ENCODE assay signal across 27 cellular contexts in genomic region chrX:82362550-82362949, GRCh38.
"Had no signal": no experiment of that assay in that cellular context is flagged by ENCODE, and none has a peak within 500 bp of the region (broad histone marks: within the 10 kb centered on the region; RNA-seq: fewer than 3 reads in every experiment).

No MANE protein-coding gene starts in this region.

- H3K36me3 ChIP-seq: adrenal gland, esophagus muscularis mucosa, heart left ventricle, lower lobe of right lung, neural progenitor cell, right atrium auricular region, stomach, transverse colon had no signal

- H3K4me2 ChIP-seq: neural progenitor cell had no signal

- H3K4me1 ChIP-seq: adrenal gland, body of pancreas, esophagus muscularis mucosa, foreskin keratinocyte, heart left ventricle, lower lobe of right lung, neural progenitor cell, right atrium auricular region, stomach, transverse colon had no signal

- H3K27ac ChIP-seq: adrenal gland, body of pancreas, esophagus muscularis mucosa, foreskin keratinocyte, heart left ventricle, lower lobe of right lung, neural progenitor cell, right atrium auricular region, stomach, transverse colon had no signal

- FAIRE-seq: colon, urothelium cell line had no signal

- H3K9me3 ChIP-seq: adrenal gland, body of pancreas, esophagus muscularis mucosa, heart left ventricle, lower lobe of right lung, right atrium auricular region, stomach, transverse colon had no signal

- ATAC-seq: body of pancreas; foreskin keratinocyte; heart left ventricle; lower lobe of right lung; natural killer cell; stimulated activated naive B cell treated with anti-CD40 and anti-IgM and Interleukin-4, amounts not matched to agents 10 μg/mL and 1 μg/mL and 100 μg/mL, for 72 hours had no signal

- DNase-seq: activated CD4-positive, alpha-beta T cell treated with anti-CD3 and anti-CD28 coated beads for 4 hours; activated CD4-positive, alpha-beta T cell treated with anti-CD3 and anti-CD28 coated beads, Interleukin-2, amount 50 U/mL, for 4 hours; activated effector memory CD4-positive, alpha-beta T cell treated with anti-CD3 and anti-CD28 coated beads, Interleukin-2, amount 50 U/mL, for 16 hours; activated naive CD4-positive, alpha-beta T cell treated with anti-CD3 and anti-CD28 coated beads for 36 hours; activated naive CD8-positive, alpha-beta T cell treated with anti-CD3 and anti-CD28 coated beads for 36 hours; activated T-cell treated with anti-CD3 and anti-CD28 coated beads for 4 hours; aorta; dermis blood vessel endothelial cell; effector CD4-positive, alpha-beta T cell; foreskin keratinocyte; heart left ventricle; lower lobe of right lung; mesenchymal stem cell; natural killer cell; occipital lobe; stimulated activated CD4-positive, alpha-beta T cell treated with anti-CD3 and anti-CD28 coated beads, Interleukin-15, amount 100 ng/mL, for 24 hours; stimulated activated CD4-positive, alpha-beta T cell treated with anti-CD3 and anti-CD28 coated beads, Interleukin-2, amount 100 ng/mL, for 24 hours; stimulated activated naive B cell treated with anti-CD40 and anti-IgM and Interleukin-4, amounts not matched to agents 10 μg/mL and 1 μg/mL and 100 μg/mL, for 72 hours; stomach; transverse colon had no signal

- H3K27me3 ChIP-seq: body of pancreas, esophagus muscularis mucosa, foreskin keratinocyte, heart left ventricle, neural progenitor cell, right atrium auricular region, stomach, transverse colon had no signal

- H3K4me3 ChIP-seq: adrenal gland, body of pancreas, esophagus muscularis mucosa, heart left ventricle, lower lobe of right lung, neural progenitor cell, right atrium auricular region, stomach, transverse colon had no signal
